ENCODE assay signal across 25 cellular contexts in the genomic region with DNA sequence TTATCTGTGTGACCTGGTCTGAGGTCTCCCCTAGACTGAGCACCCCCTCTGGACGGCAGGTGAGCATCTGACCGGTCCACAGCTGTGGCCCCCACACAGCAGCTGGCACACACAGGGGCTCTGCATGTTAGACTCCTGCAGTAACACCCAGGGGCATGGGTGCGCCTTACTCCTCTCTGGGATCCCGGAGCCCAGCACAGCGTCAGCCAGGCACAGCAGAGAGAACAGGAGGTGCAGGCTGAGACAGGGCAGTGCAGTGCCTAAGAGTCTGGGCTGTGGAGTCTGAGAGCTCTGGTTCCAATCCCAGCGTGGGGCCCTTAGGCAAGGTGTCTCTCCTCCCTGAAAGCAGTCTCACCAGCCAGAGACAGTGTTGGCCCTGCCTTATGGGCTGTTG. TPM values are rescaled to one million over a fixed set of nuclear protein-coding genes. Genes with fewer than 3 reads are reported as not detected.
A peak's percentile ranks its signal among the peaks of the same experiment; 100 is the strongest.
DNase-seq lines count a peak whose midpoint lies in the region; ATAC-seq, FAIRE-seq and TF ChIP-seq lines count a peak whose summit lies in the region.
"Had no signal": no experiment of that assay in that cellular context is flagged by ENCODE, and none has a peak within 500 bp of the region (broad histone marks: within the 10 kb centered on the region; RNA-seq: fewer than 3 reads in every experiment).

No MANE protein-coding gene starts in this region.

- CTCF ChIA-PET in activated CD4-positive, alpha-beta T cell treated with anti-CD3 and anti-CD28 coated beads, Interleukin-2, amount 10 ng/mL, durations not matched to agents 7 days and 5 days (lab: Charles Lee): interaction anchor here (1.4 kb wide), 2 partner anchors 12 to 32 kb away, joined by 4 to 5 read pairs; no protein-coding TSS in a partner anchor

- H3K4me1 Mint-ChIP-seq in activated CD4-positive, alpha-beta T cell treated with anti-CD3 and anti-CD28 coated beads, Interleukin-2, amount 10 ng/mL, durations not matched to agents 7 days and 5 days: peaks cover 24% of the 10 kb centered on the region

- POLR2A ChIA-PET in activated CD4-positive, alpha-beta T cell treated with anti-CD3 and anti-CD28 coated beads, Interleukin-2, amount 10 ng/mL, durations not matched to agents 7 days and 5 days (lab: Charles Lee): interaction anchor here (0.6 kb wide), 1 partner anchor 273 kb away, joined by 3 read pairs; no protein-coding TSS in a partner anchor

- DNase-seq in activated CD4-positive, alpha-beta T cell treated with anti-CD3 and anti-CD28 coated beads, Interleukin-2, amount 10 ng/mL, durations not matched to agents 7 days and 5 days: no peak
- no peak for DNase-seq in activated CD4-positive, alpha-beta T cell treated with anti-CD3 and anti-CD28 coated beads, Interleukin-2, amount 50 U/mL, for 48 hours
- DNase-seq in RWPE2 (ENCODE audit: low spot score) (peak; percentile 53), right atrium auricular region (ENCODE audit: low spot score) (no peak), posterior vena cava (ENCODE audit: low spot score) (peak; percentile 58), GM12891 (ENCODE audit: insufficient read length, low spot score) (no peak), SIG-M5 treated with dmso at 0.1 percent for 504 hours (lab: John Stamatoyannopoulos, UW; ENCODE audit: unreplicated experiment) (no peak)
- DNase-seq: dermis blood vessel endothelial cell, DMS 273 treated with DMSO at 0.1 percent for 48 hours, foreskin keratinocyte, Kasumi-1, NCI-H1092, NCI-H2081, NCI-H524 treated with DMSO at 0.1 percent for 48 hours, SIG-M5 had no signal

- H3K4me3 ChIP-seq in RWPE2 (ENCODE audit: severe bottlenecking) (no peak overlapping the region), right atrium auricular region (no peak overlapping the region)
- H3K4me3 ChIP-seq: body of pancreas, tibial nerve had no signal

- H3K9me3 Mint-ChIP-seq in activated CD4-positive, alpha-beta T cell treated with anti-CD3 and anti-CD28 coated beads, Interleukin-2, amount 10 ng/mL, durations not matched to agents 7 days and 5 days: no peaks in the 10 kb centered on the region
- H3K9me3 Mint-ChIP-seq: activated naive CD4-positive, alpha-beta T cell treated with anti-CD3 and anti-CD28 coated beads, Interleukin-2, amount 50 U/mL, for 24 hours had no signal

- no peak overlapping the region for H3K4me3 Mint-ChIP-seq in activated CD4-positive, alpha-beta T cell treated with anti-CD3 and anti-CD28 coated beads, Interleukin-2, amount 10 ng/mL, durations not matched to agents 7 days and 5 days
- H3K4me3 Mint-ChIP-seq: activated naive CD4-positive, alpha-beta T cell treated with anti-CD3 and anti-CD28 coated beads, Interleukin-2, amount 50 U/mL, for 24 hours had no signal

- intact Hi-C loops in posterior vena cava (cut with DNase I): no loop called here

- H3K36me3 ChIP-seq in RWPE2 (ENCODE audit: low read depth) (no peaks in the 10 kb centered on the region), right atrium auricular region (no peaks in the 10 kb centered on the region)

- ATAC-seq in RWPE2 (ENCODE audit: low read depth) (no peak), GM18907 (IDR thresholded peaks at IDR 0.05; ENCODE audit: unreplicated experiment) (no peak)
- ATAC-seq: activated CD4-positive, CD25-positive, alpha-beta regulatory T cell treated with anti-CD3 and anti-CD28 coated beads, Interleukin-2, amount 50 U/mL, for 24 hours; body of pancreas; foreskin keratinocyte had no signal

- no peak for FAIRE-seq in GM12891 (lab: Jason Lieb, UNC)
- FAIRE-seq: A204.1 had no signal

- H3K27ac ChIP-seq in RWPE2 (ENCODE audit: poor library complexity, severe bottlenecking): no peak overlapping the region
- peak overlapping the region; percentile 7 to 95 for H3K27ac ChIP-seq in right atrium auricular region
- H3K27ac ChIP-seq: body of pancreas, foreskin keratinocyte, tibial nerve had no signal

- H3K4me1 ChIP-seq in RWPE2 (ENCODE audit: insufficient read depth, poor library complexity, severe bottlenecking): no peaks in the 10 kb centered on the region
- peaks cover 0 to 31% of the 10 kb centered on the region in 2 donors for H3K4me1 ChIP-seq in right atrium auricular region
- H3K4me1 ChIP-seq: foreskin keratinocyte had no signal

- H3K27ac Mint-ChIP-seq in activated CD4-positive, alpha-beta T cell treated with anti-CD3 and anti-CD28 coated beads, Interleukin-2, amount 10 ng/mL, durations not matched to agents 7 days and 5 days: peak overlapping the region; percentile 41
- H3K27ac Mint-ChIP-seq: activated naive CD4-positive, alpha-beta T cell treated with anti-CD3 and anti-CD28 coated beads, Interleukin-2, amount 50 U/mL, for 24 hours had no signal

- TF ChIP-seq CTCF in RWPE2 (IDR thresholded peaks at IDR 0.05; ENCODE audit: poor library complexity, severe bottlenecking): no peak
- no peak for TF ChIP-seq CTCF in right atrium auricular region (IDR thresholded peaks at IDR 0.05)

- no peak for TF ChIP-seq POLR2A in GM12891 (IDR thresholded peaks at IDR 0.05; ENCODE audit: low read depth, low read length)

- no peaks in the 10 kb centered on the region for H3K36me3 Mint-ChIP-seq in activated CD4-positive, alpha-beta T cell treated with anti-CD3 and anti-CD28 coated beads, Interleukin-2, amount 10 ng/mL, durations not matched to agents 7 days and 5 days (ENCODE audit: low read depth)
- H3K36me3 Mint-ChIP-seq: activated naive CD4-positive, alpha-beta T cell treated with anti-CD3 and anti-CD28 coated beads, Interleukin-2, amount 50 U/mL, for 24 hours had no signal

- no peaks in the 10 kb centered on the region for H3K27me3 ChIP-seq in RWPE2 (ENCODE audit: insufficient read depth, poor library complexity, severe bottlenecking)
- H3K27me3 ChIP-seq in right atrium auricular region: no peaks in the 10 kb centered on the region
- H3K27me3 ChIP-seq: body of pancreas, foreskin keratinocyte, tibial nerve had no signal

- no peaks in the 10 kb centered on the region for H3K9me3 ChIP-seq in RWPE2 (ENCODE audit: severe bottlenecking)
- no peaks in the 10 kb centered on the region for H3K9me3 ChIP-seq in right atrium auricular region
- H3K9me3 ChIP-seq: body of pancreas, tibial nerve had no signal

- H3K27me3 Mint-ChIP-seq in activated CD4-positive, alpha-beta T cell treated with anti-CD3 and anti-CD28 coated beads, Interleukin-2, amount 10 ng/mL, durations not matched to agents 7 days and 5 days: no peaks in the 10 kb centered on the region
- H3K27me3 Mint-ChIP-seq: activated naive CD4-positive, alpha-beta T cell treated with anti-CD3 and anti-CD28 coated beads, Interleukin-2, amount 50 U/mL, for 24 hours had no signal

TF ChIP-seq in GM12891, 5 proteins besides CTCF, POLR2A, EP300 and RAD21:
- no peak for TF ChIP-seq POLR2AphosphoS5 (IDR thresholded peaks at IDR 0.05; ENCODE audit: low read depth, low read length)
- no peak for TF ChIP-seq SPI1 (IDR thresholded peaks at IDR 0.05; ENCODE audit: low read depth, low read length)
- no peak for TF ChIP-seq POU2F2 (IDR thresholded peaks at IDR 0.05; ENCODE audit: low read depth, low read length)

RNA-seq across cellular contexts. Expression of gene NUDT8, which starts 2.3 kb away (rescaled TPM):
- total RNA-seq in activated CD4-positive, alpha-beta T cell treated with anti-CD3 and anti-CD28 coated beads, Interleukin-2, amount 10 ng/mL, durations not matched to agents 7 days and 5 days: 1 to 10 TPM; 7.3 to 8.8 TPM
- total RNA-seq in right atrium auricular region (10 to 100 TPM; 29.8 to 78.6 TPM), posterior vena cava (1 to 10 TPM; 4.6 to 5.7 TPM)
- polyA plus RNA-seq in GM12891 (2012; ENCODE audit: low read depth, missing spikeins): 5.8 TPM

RNA-seq across cellular contexts. Expression of gene TBX10, which starts 12.2 kb away (rescaled TPM):
- total RNA-seq in activated CD4-positive, alpha-beta T cell treated with anti-CD3 and anti-CD28 coated beads, Interleukin-2, amount 10 ng/mL, durations not matched to agents 7 days and 5 days: not detected
- total RNA-seq in right atrium auricular region (not detected), posterior vena cava (not detected)
- polyA plus RNA-seq in GM12891 (2012; ENCODE audit: low read depth, missing spikeins): not detected
- total RNA-seq: body of pancreas; dermis blood vessel endothelial cell; foreskin keratinocyte; liver; progenitor cell of endocrine pancreas; T-helper 2 cell treated with Interferon-gamma antibody and Interleukin-4, amounts not matched to agents 100 ng/mL and 5 ng/mL, for 36 hours; tibial nerve had no signal
- polyA plus RNA-seq: BJ, foreskin keratinocyte had no signal

RNA-seq across cellular contexts. Expression of gene NDUFV1, which starts 20.7 kb away (rescaled TPM):
- 100 to 1,000 TPM; 204 to 228 TPM for total RNA-seq in activated CD4-positive, alpha-beta T cell treated with anti-CD3 and anti-CD28 coated beads, Interleukin-2, amount 10 ng/mL, durations not matched to agents 7 days and 5 days
- 100 to 1,000 TPM; 424 to 522 TPM for total RNA-seq in right atrium auricular region
- 100 to 1,000 TPM; 112 to 116 TPM for total RNA-seq in posterior vena cava
- 214 TPM for polyA plus RNA-seq in GM12891 (2012; ENCODE audit: low read depth, missing spikeins)

RNA-seq across cellular contexts. Expression of gene ACY3, which starts 23.1 kb away (rescaled TPM):
- under 1 TPM; 0.44 to 0.47 TPM for total RNA-seq in activated CD4-positive, alpha-beta T cell treated with anti-CD3 and anti-CD28 coated beads, Interleukin-2, amount 10 ng/mL, durations not matched to agents 7 days and 5 days
- total RNA-seq in right atrium auricular region: not detected
- total RNA-seq in posterior vena cava: not detected
- polyA plus RNA-seq in GM12891 (2012; ENCODE audit: low read depth, missing spikeins): 0.53 TPM
- total RNA-seq: dermis blood vessel endothelial cell, foreskin keratinocyte had no signal
- polyA plus RNA-seq: BJ, foreskin keratinocyte had no signal

RNA-seq across cellular contexts. Expression of gene GSTP1, which starts 43.8 kb away (rescaled TPM):
- total RNA-seq in activated CD4-positive, alpha-beta T cell treated with anti-CD3 and anti-CD28 coated beads, Interleukin-2, amount 10 ng/mL, durations not matched to agents 7 days and 5 days: 100 to 1,000 TPM; 194 to 209 TPM
- total RNA-seq in right atrium auricular region: 100 to 1,000 TPM; 249 to 944 TPM
- 100 to 1,000 TPM; 338 to 370 TPM for total RNA-seq in posterior vena cava
- 813 TPM for polyA plus RNA-seq in GM12891 (2012; ENCODE audit: low read depth, missing spikeins)

Comparison
In these comparisons a context has a peak if more than half of its experiments do, and no peak if none do; other contexts are left out.
1. DNase-seq: peak in RWPE2 (single experiment) and posterior vena cava (single experiment); none in activated CD4-positive, alpha-beta T cell treated with anti-CD3 and anti-CD28 coated beads, Interleukin-2, amount 10 ng/mL, durations not matched to agents 7 days and 5 days (single experiment), activated CD4-positive, alpha-beta T cell treated with anti-CD3 and anti-CD28 coated beads, Interleukin-2, amount 50 U/mL, for 48 hours (0 of 2), right atrium auricular region (single experiment), GM12891 (single experiment) and SIG-M5 treated with dmso at 0.1 percent for 504 hours (single experiment).